1 cellular context compared by ENCODE assay signal in the genomic region with DNA sequence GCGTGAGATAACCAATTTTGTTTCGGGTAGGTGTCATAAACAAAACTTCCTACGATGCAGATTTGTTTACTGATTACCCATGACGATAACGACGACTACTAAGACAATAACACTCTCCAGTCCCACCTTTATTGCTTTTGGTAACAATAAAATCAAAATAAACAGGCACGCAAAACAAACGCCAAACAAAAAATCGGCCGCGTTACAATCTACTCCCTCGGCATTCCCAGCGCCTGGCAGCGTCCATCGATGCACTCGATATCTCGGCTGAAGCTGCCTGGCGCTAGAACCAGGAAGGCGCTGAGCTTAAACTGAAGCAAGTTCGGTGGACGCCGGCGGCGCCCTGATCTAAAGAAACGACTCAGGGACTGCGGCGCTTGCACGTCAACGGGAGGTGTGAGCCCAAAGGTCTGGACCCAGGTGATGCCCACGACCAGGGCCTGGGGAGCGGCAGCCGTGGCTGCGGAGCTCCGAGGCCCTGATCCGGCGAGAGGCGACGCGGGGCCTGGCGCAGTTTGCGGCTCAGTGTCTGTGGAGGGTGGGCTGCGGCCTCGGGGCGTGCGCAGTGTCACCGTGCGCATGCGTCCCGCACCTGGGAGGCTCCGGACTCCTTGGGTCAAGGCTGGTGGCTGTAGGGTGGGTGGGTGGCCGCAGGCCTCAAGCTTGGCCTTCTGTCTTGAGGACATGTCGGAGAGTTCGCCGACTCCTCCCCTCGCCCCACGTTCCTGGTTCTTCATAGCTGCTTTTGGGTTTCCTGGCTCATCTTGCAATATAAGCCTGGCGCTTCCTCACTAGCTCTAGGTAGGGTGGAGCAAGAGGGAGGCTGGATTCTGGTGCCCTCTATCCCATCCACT.
TF ChIP-seq lines count a peak whose summit lies in the region.

A gene with protein sequence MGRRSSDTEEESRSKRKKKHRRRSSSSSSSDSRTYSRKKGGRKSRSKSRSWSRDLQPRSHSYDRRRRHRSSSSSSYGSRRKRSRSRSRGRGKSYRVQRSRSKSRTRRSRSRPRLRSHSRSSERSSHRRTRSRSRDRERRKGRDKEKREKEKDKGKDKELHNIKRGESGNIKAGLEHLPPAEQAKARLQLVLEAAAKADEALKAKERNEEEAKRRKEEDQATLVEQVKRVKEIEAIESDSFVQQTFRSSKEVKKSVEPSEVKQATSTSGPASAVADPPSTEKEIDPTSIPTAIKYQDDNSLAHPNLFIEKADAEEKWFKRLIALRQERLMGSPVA (plus strand): TSS at position 286 of the 854 bp plus-strand sequence. CDS start 12,016 bp downstream, outside the sequence.

TF ChIP-seq in HepG2, 621 proteins besides CTCF, POLR2A, EP300 and RAD21 (continued from another document and continues in another):
- TF ChIP-seq, protein P1, sequence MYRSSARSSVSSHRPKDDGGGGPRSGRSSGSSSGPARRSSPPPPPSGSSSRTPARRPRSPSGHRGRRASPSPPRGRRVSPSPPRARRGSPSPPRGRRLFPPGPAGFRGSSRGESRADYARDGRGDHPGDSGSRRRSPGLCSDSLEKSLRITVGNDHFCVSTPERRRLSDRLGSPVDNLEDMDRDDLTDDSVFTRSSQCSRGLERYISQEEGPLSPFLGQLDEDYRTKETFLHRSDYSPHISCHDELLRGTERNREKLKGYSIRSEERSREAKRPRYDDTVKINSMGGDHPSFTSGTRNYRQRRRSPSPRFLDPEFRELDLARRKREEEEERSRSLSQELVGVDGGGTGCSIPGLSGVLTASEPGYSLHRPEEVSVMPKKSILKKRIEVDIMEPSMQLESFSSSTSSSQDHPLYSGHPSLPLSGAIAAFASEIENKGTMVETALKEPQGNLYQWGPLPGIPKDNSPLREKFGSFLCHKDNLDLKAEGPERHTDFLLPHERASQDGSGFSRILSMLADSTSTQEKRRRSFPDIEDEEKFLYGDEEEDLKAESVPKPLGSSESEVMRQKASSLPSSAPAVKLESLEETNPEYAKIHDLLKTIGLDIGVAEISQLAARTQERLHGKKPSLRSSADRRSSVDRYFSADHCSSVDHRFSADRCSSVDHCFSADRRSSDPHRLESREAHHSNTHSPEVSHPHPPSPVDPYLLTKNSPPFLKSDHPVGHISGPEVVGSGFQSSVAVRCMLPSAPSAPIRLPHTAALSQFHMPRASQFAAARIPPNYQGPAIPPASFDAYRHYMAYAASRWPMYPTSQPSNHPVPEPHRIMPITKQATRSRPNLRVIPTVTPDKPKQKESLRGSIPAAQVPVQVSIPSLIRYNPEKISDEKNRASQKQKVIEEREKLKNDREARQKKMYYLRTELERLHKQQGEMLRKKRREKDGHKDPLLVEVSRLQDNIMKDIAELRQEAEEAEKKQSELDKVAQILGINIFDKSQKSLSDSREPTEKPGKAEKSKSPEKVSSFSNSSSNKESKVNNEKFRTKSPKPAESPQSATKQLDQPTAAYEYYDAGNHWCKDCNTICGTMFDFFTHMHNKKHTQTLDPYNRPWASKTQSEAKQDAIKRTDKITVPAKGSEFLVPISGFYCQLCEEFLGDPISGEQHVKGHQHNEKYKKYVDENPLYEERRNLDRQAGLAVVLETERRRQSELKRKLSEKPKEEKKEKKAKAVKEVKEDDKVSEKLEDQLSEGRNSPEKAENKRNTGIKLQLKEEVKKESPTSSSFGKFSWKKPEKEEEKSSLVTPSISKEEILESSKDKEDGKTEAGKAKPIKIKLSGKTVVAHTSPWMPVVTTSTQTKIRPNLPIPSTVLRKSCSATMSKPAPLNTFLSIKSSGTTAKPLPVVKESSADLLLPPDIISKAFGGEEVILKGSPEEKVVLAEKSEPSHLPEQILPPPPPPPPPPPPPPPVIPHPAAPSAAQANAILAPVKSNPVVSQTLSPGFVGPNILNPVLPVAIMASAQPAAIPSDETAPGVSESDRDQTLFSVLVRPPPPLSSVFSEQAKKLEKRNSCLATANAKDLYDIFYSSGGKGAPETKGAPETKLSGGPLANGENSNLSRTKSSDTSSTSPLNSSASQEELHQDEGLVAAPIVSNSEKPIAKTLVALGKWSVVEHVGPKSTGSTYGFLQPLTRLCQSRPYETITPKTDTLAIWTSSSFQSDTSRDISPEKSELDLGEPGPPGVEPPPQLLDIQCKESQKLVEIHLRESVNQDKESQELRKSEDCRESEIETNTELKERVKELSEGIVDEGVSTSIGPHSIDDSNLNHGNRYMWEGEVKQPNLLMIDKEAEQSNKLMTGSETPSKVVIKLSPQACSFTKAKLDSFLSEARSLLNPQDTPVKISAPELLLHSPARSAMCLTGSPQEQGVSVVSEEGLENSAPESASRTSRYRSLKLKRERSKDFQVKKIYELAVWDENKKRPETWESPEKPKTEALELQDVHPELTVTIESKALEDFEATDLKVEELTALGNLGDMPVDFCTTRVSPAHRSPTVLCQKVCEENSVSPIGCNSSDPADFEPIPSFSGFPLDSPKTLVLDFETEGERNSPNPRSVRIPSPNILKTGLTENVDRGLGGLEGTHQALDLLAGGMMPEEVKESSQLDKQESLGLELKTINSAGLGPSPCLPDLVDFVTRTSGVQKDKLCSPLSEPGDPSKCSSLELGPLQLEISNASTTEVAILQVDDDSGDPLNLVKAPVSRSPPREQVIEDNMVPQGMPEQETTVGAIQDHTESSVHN (CRISPR knock-in tag; IDR thresholded peaks at IDR 0.05), result peak; percentile 11; the same call in 1 of the 2 replicates
- TF ChIP-seq JUN (CRISPR knock-in tag; IDR thresholded peaks at IDR 0.05) (no peak), ZNF3 (CRISPR knock-in tag; IDR thresholded peaks at IDR 0.05) (no peak), HOXA5 (CRISPR knock-in tag; IDR thresholded peaks at IDR 0.05) (peak; percentile 95), ZNF496 (CRISPR knock-in tag; IDR thresholded peaks at IDR 0.05; ENCODE audit: insufficient replicate concordance) (no peak), ZNF232 (CRISPR knock-in tag; IDR thresholded peaks at IDR 0.05; ENCODE audit: borderline replicate concordance) (peak; percentile 65), SRY (CRISPR knock-in tag; IDR thresholded peaks at IDR 0.05) (peak; percentile 69; the same call in 1 of the 2 replicates), DPF2 (CRISPR knock-in tag; IDR thresholded peaks at IDR 0.05; ENCODE audit: borderline replicate concordance, low read depth) (no peak), SUZ12 (IDR thresholded peaks at IDR 0.05; ENCODE audit: low read depth, low read length) (no peak), CBFB (CRISPR knock-in tag; IDR thresholded peaks at IDR 0.05) (peak; percentile 76; the same call in 1 of the 2 replicates), ZNF749 (CRISPR knock-in tag; IDR thresholded peaks at IDR 0.05; ENCODE audit: borderline replicate concordance) (peak; percentile 94), MIER3 (CRISPR knock-in tag; IDR thresholded peaks at IDR 0.05; ENCODE audit: borderline replicate concordance) (peak; percentile 86; the same call in 1 of the 2 replicates), ZNF12 (CRISPR knock-in tag; IDR thresholded peaks at IDR 0.05) (no peak), ZSCAN9 (CRISPR knock-in tag; IDR thresholded peaks at IDR 0.05; ENCODE audit: borderline replicate concordance) (peak; percentile 38; the same call in 1 of the 2 replicates), TMF1 (CRISPR knock-in tag; IDR thresholded peaks at IDR 0.05; ENCODE audit: low read depth) (peak; percentile 26; the same call in 1 of the 2 replicates), REXO4 (CRISPR knock-in tag; IDR thresholded peaks at IDR 0.05; ENCODE audit: borderline replicate concordance) (no peak), ZNF570 (CRISPR knock-in tag; IDR thresholded peaks at IDR 0.05; ENCODE audit: borderline replicate concordance) (no peak), RFXANK (CRISPR knock-in tag; IDR thresholded peaks at IDR 0.05) (peak; percentile 78; the same call in 1 of the 2 replicates), ZNF569 (CRISPR knock-in tag; IDR thresholded peaks at IDR 0.05; ENCODE audit: borderline replicate concordance) (peak; percentile 52; the same call in 1 of the 2 replicates), ZNF766 (CRISPR knock-in tag; IDR thresholded peaks at IDR 0.05; ENCODE audit: borderline replicate concordance) (0 out of 2 replicates have a peak, but pooled peaks have one; percentile 68), ZNF768 (CRISPR knock-in tag; IDR thresholded peaks at IDR 0.05) (peak; percentile 82; the same call in 1 of the 2 replicates), SIX4 (CRISPR knock-in tag; IDR thresholded peaks at IDR 0.05) (no peak), ZNF672 (CRISPR knock-in tag; IDR thresholded peaks at IDR 0.05) (no peak), ZNF720 (CRISPR knock-in tag; IDR thresholded peaks at IDR 0.05) (0 out of 2 replicates have a peak, but pooled peaks have one; percentile 15), NR3C1 (CRISPR knock-in tag; IDR thresholded peaks at IDR 0.05) (0 out of 2 replicates have a peak, but pooled peaks have one; percentile 75), SCMH1 (CRISPR knock-in tag; IDR thresholded peaks at IDR 0.05; ENCODE audit: borderline replicate concordance) (no peak), POGZ (CRISPR knock-in tag; IDR thresholded peaks at IDR 0.05) (peak; percentile 87), ZNF296 (CRISPR knock-in tag; conservative IDR thresholded peaks at IDR 0.05) (no peak; the same call in 1 of the 2 replicates), FOXM1 (CRISPR knock-in tag; IDR thresholded peaks at IDR 0.05) (no peak), ZNF225 (CRISPR knock-in tag; IDR thresholded peaks at IDR 0.05) (peak; percentile 91; the same call in 1 of the 2 replicates), BCL6 (CRISPR knock-in tag; IDR thresholded peaks at IDR 0.05) (peak; percentile 54; the same call in 1 of the 2 replicates), SIX1 (CRISPR knock-in tag; IDR thresholded peaks at IDR 0.05; ENCODE audit: borderline replicate concordance) (peak; percentile 21; the same call in 1 of the 2 replicates), PHF20 (CRISPR knock-in tag; IDR thresholded peaks at IDR 0.05) (peak; percentile 92), SAP130 (CRISPR knock-in tag; IDR thresholded peaks at IDR 0.05; ENCODE audit: low read depth) (peak; percentile 99)
- TF ChIP-seq, protein P2, sequence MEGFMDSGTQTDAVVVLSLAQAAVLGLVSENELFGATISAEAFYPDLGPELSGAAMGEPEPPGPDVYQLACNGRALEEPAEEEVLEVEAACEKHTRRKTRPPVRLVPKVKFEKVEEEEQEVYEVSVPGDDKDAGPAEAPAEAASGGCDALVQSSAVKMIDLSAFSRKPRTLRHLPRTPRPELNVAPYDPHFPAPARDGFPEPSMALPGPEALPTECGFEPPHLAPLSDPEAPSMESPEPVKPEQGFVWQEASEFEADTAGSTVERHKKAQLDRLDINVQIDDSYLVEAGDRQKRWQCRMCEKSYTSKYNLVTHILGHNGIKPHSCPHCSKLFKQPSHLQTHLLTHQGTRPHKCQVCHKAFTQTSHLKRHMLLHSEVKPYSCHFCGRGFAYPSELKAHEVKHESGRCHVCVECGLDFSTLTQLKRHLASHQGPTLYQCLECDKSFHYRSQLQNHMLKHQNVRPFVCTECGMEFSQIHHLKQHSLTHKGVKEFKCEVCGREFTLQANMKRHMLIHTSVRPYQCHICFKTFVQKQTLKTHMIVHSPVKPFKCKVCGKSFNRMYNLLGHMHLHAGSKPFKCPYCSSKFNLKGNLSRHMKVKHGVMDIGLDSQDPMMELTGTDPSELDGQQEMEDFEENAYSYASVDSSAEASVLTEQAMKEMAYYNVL (CRISPR knock-in tag; IDR thresholded peaks at IDR 0.05; ENCODE audit: borderline replicate concordance), result peak; percentile 72; the same call in 1 of the 2 replicates
- TF ChIP-seq, protein P3, sequence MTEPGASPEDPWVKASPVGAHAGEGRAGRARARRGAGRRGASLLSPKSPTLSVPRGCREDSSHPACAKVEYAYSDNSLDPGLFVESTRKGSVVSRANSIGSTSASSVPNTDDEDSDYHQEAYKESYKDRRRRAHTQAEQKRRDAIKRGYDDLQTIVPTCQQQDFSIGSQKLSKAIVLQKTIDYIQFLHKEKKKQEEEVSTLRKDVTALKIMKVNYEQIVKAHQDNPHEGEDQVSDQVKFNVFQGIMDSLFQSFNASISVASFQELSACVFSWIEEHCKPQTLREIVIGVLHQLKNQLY (CRISPR knock-in tag; IDR thresholded peaks at IDR 0.05), result no peak
- TF ChIP-seq, protein P4, sequence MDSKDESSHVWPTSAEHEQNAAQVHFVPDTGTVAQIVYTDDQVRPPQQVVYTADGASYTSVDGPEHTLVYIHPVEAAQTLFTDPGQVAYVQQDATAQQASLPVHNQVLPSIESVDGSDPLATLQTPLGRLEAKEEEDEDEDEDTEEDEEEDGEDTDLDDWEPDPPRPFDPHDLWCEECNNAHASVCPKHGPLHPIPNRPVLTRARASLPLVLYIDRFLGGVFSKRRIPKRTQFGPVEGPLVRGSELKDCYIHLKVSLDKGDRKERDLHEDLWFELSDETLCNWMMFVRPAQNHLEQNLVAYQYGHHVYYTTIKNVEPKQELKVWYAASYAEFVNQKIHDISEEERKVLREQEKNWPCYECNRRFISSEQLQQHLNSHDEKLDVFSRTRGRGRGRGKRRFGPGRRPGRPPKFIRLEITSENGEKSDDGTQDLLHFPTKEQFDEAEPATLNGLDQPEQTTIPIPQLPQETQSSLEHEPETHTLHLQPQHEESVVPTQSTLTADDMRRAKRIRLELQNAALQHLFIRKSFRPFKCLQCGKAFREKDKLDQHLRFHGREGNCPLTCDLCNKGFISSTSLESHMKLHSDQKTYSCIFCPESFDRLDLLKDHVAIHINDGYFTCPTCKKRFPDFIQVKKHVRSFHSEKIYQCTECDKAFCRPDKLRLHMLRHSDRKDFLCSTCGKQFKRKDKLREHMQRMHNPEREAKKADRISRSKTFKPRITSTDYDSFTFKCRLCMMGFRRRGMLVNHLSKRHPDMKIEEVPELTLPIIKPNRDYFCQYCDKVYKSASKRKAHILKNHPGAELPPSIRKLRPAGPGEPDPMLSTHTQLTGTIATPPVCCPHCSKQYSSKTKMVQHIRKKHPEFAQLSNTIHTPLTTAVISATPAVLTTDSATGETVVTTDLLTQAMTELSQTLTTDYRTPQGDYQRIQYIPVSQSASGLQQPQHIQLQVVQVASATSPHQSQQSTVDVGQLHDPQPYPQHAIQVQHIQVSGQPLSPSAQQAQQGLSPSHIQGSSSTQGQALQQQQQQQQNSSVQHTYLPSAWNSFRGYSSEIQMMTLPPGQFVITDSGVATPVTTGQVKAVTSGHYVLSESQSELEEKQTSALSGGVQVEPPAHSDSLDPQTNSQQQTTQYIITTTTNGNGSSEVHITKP (CRISPR knock-in tag; IDR thresholded peaks at IDR 0.05; ENCODE audit: low read depth), result peak; percentile 62; the same call in 1 of the 2 replicates
- TF ChIP-seq, protein P5, sequence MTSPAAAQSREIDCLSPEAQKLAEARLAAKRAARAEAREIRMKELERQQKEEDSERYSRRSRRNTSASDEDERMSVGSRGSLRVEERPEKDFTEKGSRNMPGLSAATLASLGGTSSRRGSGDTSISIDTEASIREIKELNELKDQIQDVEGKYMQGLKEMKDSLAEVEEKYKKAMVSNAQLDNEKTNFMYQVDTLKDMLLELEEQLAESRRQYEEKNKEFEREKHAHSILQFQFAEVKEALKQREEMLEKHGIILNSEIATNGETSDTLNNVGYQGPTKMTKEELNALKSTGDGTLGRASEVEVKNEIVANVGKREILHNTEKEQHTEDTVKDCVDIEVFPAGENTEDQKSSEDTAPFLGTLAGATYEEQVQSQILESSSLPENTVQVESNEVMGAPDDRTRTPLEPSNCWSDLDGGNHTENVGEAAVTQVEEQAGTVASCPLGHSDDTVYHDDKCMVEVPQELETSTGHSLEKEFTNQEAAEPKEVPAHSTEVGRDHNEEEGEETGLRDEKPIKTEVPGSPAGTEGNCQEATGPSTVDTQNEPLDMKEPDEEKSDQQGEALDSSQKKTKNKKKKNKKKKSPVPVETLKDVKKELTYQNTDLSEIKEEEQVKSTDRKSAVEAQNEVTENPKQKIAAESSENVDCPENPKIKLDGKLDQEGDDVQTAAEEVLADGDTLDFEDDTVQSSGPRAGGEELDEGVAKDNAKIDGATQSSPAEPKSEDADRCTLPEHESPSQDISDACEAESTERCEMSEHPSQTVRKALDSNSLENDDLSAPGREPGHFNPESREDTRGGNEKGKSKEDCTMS (CRISPR knock-in tag; conservative IDR thresholded peaks at IDR 0.05), result no peak
- TF ChIP-seq, protein P6, sequence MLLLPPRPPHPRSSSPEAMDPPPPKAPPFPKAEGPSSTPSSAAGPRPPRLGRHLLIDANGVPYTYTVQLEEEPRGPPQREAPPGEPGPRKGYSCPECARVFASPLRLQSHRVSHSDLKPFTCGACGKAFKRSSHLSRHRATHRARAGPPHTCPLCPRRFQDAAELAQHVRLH (CRISPR knock-in tag; IDR thresholded peaks at IDR 0.05; ENCODE audit: borderline replicate concordance, low read depth), result peak; percentile 95; the same call in 1 of the 2 replicates
